Comparison of ENCODE assay signal across 1 cellular context in genomic region chr3:155227141-155227540, GRCh38.
TF ChIP-seq lines count a peak whose summit lies in the region.

No MANE protein-coding gene starts in this region.

TF ChIP-seq in K562, 482 proteins besides CTCF, POLR2A, EP300 and RAD21 (continued from another document):
- TF ChIP-seq FUS (optimal IDR thresholded peaks at IDR 0.05; ENCODE audit: low read depth, low read length) (no peak), HDAC8 (tag; IDR thresholded peaks at IDR 0.05) (no peak), CBFB (CRISPR knock-in tag; IDR thresholded peaks at IDR 0.05) (no peak), KLF6 (CRISPR knock-in tag; IDR thresholded peaks at IDR 0.05; ENCODE audit: borderline replicate concordance) (no peak), ZNF518B (CRISPR knock-in tag; IDR thresholded peaks at IDR 0.05) (no peak), ZNF239 (CRISPR knock-in tag; IDR thresholded peaks at IDR 0.05) (no peak), CEBPB (tag; IDR thresholded peaks at IDR 0.05) (no peak), CAMTA2 (CRISPR knock-in tag; conservative IDR thresholded peaks at IDR 0.05) (no peak), SRSF1 (IDR thresholded peaks at IDR 0.05; ENCODE audit: low read depth, low read length) (no peak), ZFP1 (CRISPR knock-in tag; IDR thresholded peaks at IDR 0.05) (no peak), EHMT2 (IDR thresholded peaks at IDR 0.05) (no peak)
TF ChIP-seq in K562: peak in this region for 0.
